In the genomic region with DNA sequence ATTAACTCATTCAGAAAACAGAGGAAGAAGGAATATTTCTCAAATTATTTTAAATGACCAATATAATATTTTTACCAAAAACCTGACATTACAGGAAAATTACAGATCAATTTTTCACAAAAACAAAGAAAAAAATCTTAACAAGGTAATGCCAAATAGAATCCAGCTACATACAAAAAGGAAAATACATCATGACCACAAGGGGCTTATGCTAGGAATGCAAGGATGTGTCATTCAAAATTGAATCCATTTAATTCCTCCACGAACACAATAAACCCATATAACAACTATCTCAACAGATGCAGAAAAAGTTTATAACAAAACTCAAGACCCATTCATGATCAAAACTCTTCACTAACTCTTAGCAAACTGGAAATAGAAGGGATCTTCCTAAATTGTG, we compare ENCODE assay signal across 31 cellular contexts.
"Had no signal": no experiment of that assay in that cellular context is flagged by ENCODE, and none has a peak within 500 bp of the region (broad histone marks: within the 10 kb centered on the region; RNA-seq: fewer than 3 reads in every experiment).

No MANE protein-coding gene starts in this region.

- H3K9me3 Mint-ChIP-seq: activated CD8-positive, alpha-beta T cell treated with anti-CD3 and anti-CD28 coated beads for 36 hours; activated T-cell treated with anti-CD3 and anti-CD28 coated beads, Interleukin-2, amount 50 U/mL, for 4 hours; activated T-helper 17 cell treated with anti-CD3 and anti-CD28 coated beads, Interleukin-2, amount 50 U/mL, for 72 hours; naive B cell; neural crest cell; stimulated activated effector memory CD8-positive, alpha-beta T cell treated with anti-CD3 and anti-CD28 coated beads, Interleukin-12 subunit alpha, Interleukin-12 subunit beta, amount 100 ng/mL, for 72 hours; stimulated activated naive CD8-positive, alpha-beta T cell treated with anti-CD3 and anti-CD28 coated beads, Interleukin-15, Interleukin-2, amounts not matched to agents 100 ng/mL and 50 ng/mL, for 24 hours; WTC11 had no signal

- FAIRE-seq: keratinocyte had no signal

- H3K36me3 Mint-ChIP-seq: naive B cell; stimulated activated effector memory CD8-positive, alpha-beta T cell treated with anti-CD3 and anti-CD28 coated beads, Interleukin-12 subunit alpha, Interleukin-12 subunit beta, amount 100 ng/mL, for 72 hours; WTC11 had no signal

- H3K4me3 ChIP-seq: gastroesophageal sphincter, hepatocyte, thoracic aorta, upper lobe of left lung, vagina had no signal

- ATAC-seq: activated CD8-positive, alpha-beta T cell treated with anti-CD3 and anti-CD28 coated beads for 36 hours; activated T-cell treated with anti-CD3 and anti-CD28 coated beads, Interleukin-2, amount 50 U/mL, for 4 hours; activated T-helper 17 cell treated with anti-CD3 and anti-CD28 coated beads, Interleukin-2, amount 50 U/mL, for 72 hours; gastroesophageal sphincter; left cardiac atrium; right cardiac atrium; stimulated activated effector memory CD8-positive, alpha-beta T cell treated with anti-CD3 and anti-CD28 coated beads, Interleukin-12 subunit alpha, Interleukin-12 subunit beta, amount 100 ng/mL, for 72 hours; WTC11 had no signal

- H3K4me1 Mint-ChIP-seq: activated T-helper 17 cell treated with anti-CD3 and anti-CD28 coated beads, Interleukin-2, amount 50 U/mL, for 72 hours; stimulated activated effector memory CD8-positive, alpha-beta T cell treated with anti-CD3 and anti-CD28 coated beads, Interleukin-12 subunit alpha, Interleukin-12 subunit beta, amount 100 ng/mL, for 72 hours had no signal

- H2AFZ ChIP-seq: hepatocyte, parathyroid adenoma had no signal

- H3K9me3 ChIP-seq: gastroesophageal sphincter, thoracic aorta, upper lobe of left lung, vagina had no signal

- H3K27me3 ChIP-seq: gastroesophageal sphincter, hepatocyte, upper lobe of left lung, vagina had no signal

- H3K79me2 ChIP-seq: hepatocyte, parathyroid adenoma had no signal

- H3K4me1 ChIP-seq: parathyroid adenoma, vagina had no signal

- DNase-seq: activated CD4-positive, alpha-beta T cell treated with anti-CD3 and anti-CD28 coated beads for 1 hour; activated CD4-positive, alpha-beta T cell treated with anti-CD3 and anti-CD28 coated beads, Interleukin-2, amount 50 U/mL, for 1 hour; activated CD8-positive, alpha-beta T cell treated with anti-CD3 and anti-CD28 coated beads for 36 hours; activated gamma-delta T cell treated with Interleukin-2 at 50 U/mL for 16 hours; activated naive CD4-positive, alpha-beta T cell treated with anti-CD3 and anti-CD28 coated beads, Interleukin-2, amount 50 U/mL, for 16 hours; activated T-cell treated with anti-CD3 and anti-CD28 coated beads, Interleukin-2, amount 50 U/mL, for 4 hours; amniotic stem cell; caudate nucleus; dermis blood vessel endothelial cell; effector CD4-positive, alpha-beta T cell; erythroblast; left cardiac atrium; mammary epithelial cell; naive B cell; occipital lobe; right cardiac atrium; stimulated activated CD4-positive, alpha-beta T cell treated with anti-CD3 and anti-CD28 coated beads, Interleukin-12 subunit alpha, Interleukin-12 subunit beta, amount 100 ng/mL, for 4 hours; stimulated activated CD4-positive, alpha-beta T cell treated with anti-CD3 and anti-CD28 coated beads, Interleukin-4, amount 100 ng/mL, for 24 hours; T-helper 2 cell; upper lobe of left lung had no signal

- H3K36me3 ChIP-seq: thoracic aorta had no signal

- H3K27ac Mint-ChIP-seq: activated CD8-positive, alpha-beta T cell treated with anti-CD3 and anti-CD28 coated beads for 36 hours; activated T-helper 17 cell treated with anti-CD3 and anti-CD28 coated beads, Interleukin-2, amount 50 U/mL, for 72 hours; naive B cell; stimulated activated effector memory CD8-positive, alpha-beta T cell treated with anti-CD3 and anti-CD28 coated beads, Interleukin-12 subunit alpha, Interleukin-12 subunit beta, amount 100 ng/mL, for 72 hours; stimulated activated naive CD8-positive, alpha-beta T cell treated with anti-CD3 and anti-CD28 coated beads, Interleukin-15, Interleukin-2, amounts not matched to agents 100 ng/mL and 50 ng/mL, for 24 hours; WTC11 had no signal

- H3K4me3 Mint-ChIP-seq: activated CD8-positive, alpha-beta T cell treated with anti-CD3 and anti-CD28 coated beads for 36 hours; activated T-cell treated with anti-CD3 and anti-CD28 coated beads, Interleukin-2, amount 50 U/mL, for 4 hours; activated T-helper 17 cell treated with anti-CD3 and anti-CD28 coated beads, Interleukin-2, amount 50 U/mL, for 72 hours; naive B cell; neural crest cell; stimulated activated effector memory CD8-positive, alpha-beta T cell treated with anti-CD3 and anti-CD28 coated beads, Interleukin-12 subunit alpha, Interleukin-12 subunit beta, amount 100 ng/mL, for 72 hours; stimulated activated naive CD8-positive, alpha-beta T cell treated with anti-CD3 and anti-CD28 coated beads, Interleukin-15, Interleukin-2, amounts not matched to agents 100 ng/mL and 50 ng/mL, for 24 hours; WTC11 had no signal

- H3K4me2 ChIP-seq: hepatocyte had no signal

- H3K27ac ChIP-seq: gastroesophageal sphincter, hepatocyte, parathyroid adenoma, thoracic aorta, upper lobe of left lung, vagina had no signal
